In the genomic region with DNA sequence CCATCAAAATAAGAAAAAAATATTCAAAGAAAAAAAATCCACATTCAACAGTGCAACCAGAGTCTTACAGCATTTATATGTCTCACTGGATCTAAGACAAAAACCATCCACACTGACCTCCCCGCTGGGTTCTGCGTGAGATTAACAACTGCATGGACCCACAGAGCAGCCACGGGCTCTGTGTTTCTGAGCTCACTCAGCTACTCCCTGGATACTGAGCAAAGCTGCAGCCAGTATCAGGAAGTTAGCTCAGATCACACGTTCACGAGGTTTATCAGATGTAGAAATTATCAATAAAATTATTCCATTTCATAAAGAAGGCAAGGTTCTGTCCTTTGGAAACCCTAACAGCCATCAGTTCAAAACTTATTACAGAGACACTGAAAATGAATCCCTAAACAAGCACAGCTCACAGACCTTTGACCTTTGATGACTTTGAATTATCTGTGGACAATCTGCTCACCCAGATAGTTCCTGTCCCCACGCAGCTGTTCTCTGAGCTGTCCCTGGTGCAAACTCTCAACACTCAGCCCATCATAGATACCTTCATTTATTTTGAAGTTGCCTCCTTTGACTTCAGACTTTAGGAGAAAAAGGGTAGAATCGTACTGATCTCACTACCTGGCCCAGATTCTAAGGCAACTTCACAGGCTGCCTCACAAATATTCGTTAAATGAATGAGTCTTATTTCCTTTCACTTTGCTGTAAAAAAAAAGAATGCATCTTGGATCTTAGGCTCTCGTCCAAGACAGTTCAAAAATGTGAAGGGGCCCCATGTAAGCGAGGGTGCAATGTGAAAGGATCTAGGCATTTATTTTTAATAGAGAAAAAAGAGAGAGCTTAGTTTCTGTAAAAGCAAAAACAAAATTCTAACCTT, we compare ENCODE assay signal across 8 cellular contexts.
DNase-seq lines count a peak whose midpoint lies in the region; ATAC-seq and TF ChIP-seq lines count a peak whose summit lies in the region.

No MANE protein-coding gene starts in this region.

- no peak for TF ChIP-seq CTCF in activated CD8-positive, alpha-beta T cell treated with anti-CD3 and anti-CD28 coated beads for 36 hours (IDR thresholded peaks at IDR 0.05)

- DNase-seq in activated CD4-positive, alpha-beta T cell treated with anti-CD3 and anti-CD28 coated beads, Interleukin-2, amount 10 ng/mL, durations not matched to agents 24 days and 14 days, result peak; percentile 59
- DNase-seq in activated CD4-positive, alpha-beta T cell treated with anti-CD3 and anti-CD28 coated beads, Interleukin-2, amount 50 U/mL, for 4 hours, result no peak
- DNase-seq in activated CD8-positive, alpha-beta T cell treated with anti-CD3 and anti-CD28 coated beads for 36 hours, result no peak
- DNase-seq in left lobe of liver (ENCODE audit: low spot score) (no peak), GDM1 (lab: John Stamatoyannopoulos, UW) (no peak)
- DNase-seq in stimulated activated naive CD8-positive, alpha-beta T cell treated with anti-CD3 and anti-CD28 coated beads, Interleukin-15, amount 100 ng/mL, for 72 hours, result no peak

- H3K27me3 Mint-ChIP-seq in activated CD4-positive, alpha-beta T cell treated with anti-CD3 and anti-CD28 coated beads, Interleukin-2, amount 10 ng/mL, durations not matched to agents 24 days and 14 days, result no peaks in the 10 kb centered on the region
- H3K27me3 Mint-ChIP-seq in activated CD8-positive, alpha-beta T cell treated with anti-CD3 and anti-CD28 coated beads for 36 hours, result no peaks in the 10 kb centered on the region
- H3K27me3 Mint-ChIP-seq in stimulated activated naive CD8-positive, alpha-beta T cell treated with anti-CD3 and anti-CD28 coated beads, Interleukin-15, amount 100 ng/mL, for 72 hours, result no peaks in the 10 kb centered on the region

- H3K4me3 Mint-ChIP-seq in activated CD4-positive, alpha-beta T cell treated with anti-CD3 and anti-CD28 coated beads, Interleukin-2, amount 10 ng/mL, durations not matched to agents 24 days and 14 days, result peak overlapping the region; percentile 61
- peak overlapping the region; percentile 52 for H3K4me3 Mint-ChIP-seq in activated CD8-positive, alpha-beta T cell treated with anti-CD3 and anti-CD28 coated beads for 36 hours
- H3K4me3 Mint-ChIP-seq in stimulated activated naive CD8-positive, alpha-beta T cell treated with anti-CD3 and anti-CD28 coated beads, Interleukin-15, amount 100 ng/mL, for 72 hours, result peak overlapping the region; percentile 79 to 82

- intact Hi-C loops in activated CD4-positive, alpha-beta T cell treated with anti-CD3 and anti-CD28 coated beads, Interleukin-2, amount 10 ng/mL, durations not matched to agents 24 days and 14 days (cut with micrococcal nuclease), result no loop called here
- intact Hi-C loops in activated CD8-positive, alpha-beta T cell treated with anti-CD3 and anti-CD28 coated beads for 36 hours (cut with micrococcal nuclease), result no loop called here

- ATAC-seq in activated CD8-positive, alpha-beta T cell treated with anti-CD3 and anti-CD28 coated beads for 36 hours, result peak; percentile 58
- ATAC-seq in left lobe of liver (peak; percentile 89), GM18519 (IDR thresholded peaks at IDR 0.05; ENCODE audit: low FRiP score, unreplicated experiment) (no peak), GM18502 (IDR thresholded peaks at IDR 0.05; ENCODE audit: poor library complexity, unreplicated experiment) (no peak)
- ATAC-seq in stimulated activated naive CD8-positive, alpha-beta T cell treated with anti-CD3 and anti-CD28 coated beads, Interleukin-15, amount 100 ng/mL, for 72 hours, result peak; percentile 56

- POLR2A ChIA-PET in activated CD8-positive, alpha-beta T cell treated with anti-CD3 and anti-CD28 coated beads for 36 hours (lab: Charles Lee), result no interaction called here

- CTCF ChIA-PET in activated CD8-positive, alpha-beta T cell treated with anti-CD3 and anti-CD28 coated beads for 36 hours (lab: Charles Lee), result interaction anchor here (1.7 kb wide), 1 partner anchor 12 kb away, joined by 5 read pairs; no protein-coding TSS in a partner anchor

- H3K4me1 Mint-ChIP-seq in activated CD4-positive, alpha-beta T cell treated with anti-CD3 and anti-CD28 coated beads, Interleukin-2, amount 10 ng/mL, durations not matched to agents 24 days and 14 days, result peaks cover 20% of the 10 kb centered on the region
- H3K4me1 Mint-ChIP-seq in activated CD8-positive, alpha-beta T cell treated with anti-CD3 and anti-CD28 coated beads for 36 hours (ENCODE audit: low read depth), result peaks cover 28% of the 10 kb centered on the region
- peaks cover 35% of the 10 kb centered on the region for H3K4me1 Mint-ChIP-seq in stimulated activated naive CD8-positive, alpha-beta T cell treated with anti-CD3 and anti-CD28 coated beads, Interleukin-15, amount 100 ng/mL, for 72 hours

- H3K9me3 Mint-ChIP-seq in activated CD4-positive, alpha-beta T cell treated with anti-CD3 and anti-CD28 coated beads, Interleukin-2, amount 10 ng/mL, durations not matched to agents 24 days and 14 days, result peaks cover 9% of the 10 kb centered on the region
- H3K9me3 Mint-ChIP-seq in activated CD8-positive, alpha-beta T cell treated with anti-CD3 and anti-CD28 coated beads for 36 hours, result no peaks in the 10 kb centered on the region
- no peaks in the 10 kb centered on the region for H3K9me3 Mint-ChIP-seq in stimulated activated naive CD8-positive, alpha-beta T cell treated with anti-CD3 and anti-CD28 coated beads, Interleukin-15, amount 100 ng/mL, for 72 hours

- H3K27ac Mint-ChIP-seq in activated CD4-positive, alpha-beta T cell treated with anti-CD3 and anti-CD28 coated beads, Interleukin-2, amount 10 ng/mL, durations not matched to agents 24 days and 14 days, result peak overlapping the region; percentile 4
- H3K27ac Mint-ChIP-seq in activated CD8-positive, alpha-beta T cell treated with anti-CD3 and anti-CD28 coated beads for 36 hours, result peak overlapping the region; percentile 58
- H3K27ac Mint-ChIP-seq in stimulated activated naive CD8-positive, alpha-beta T cell treated with anti-CD3 and anti-CD28 coated beads, Interleukin-15, amount 100 ng/mL, for 72 hours, result peak overlapping the region; percentile 82 to 86

- H3K36me3 Mint-ChIP-seq in activated CD4-positive, alpha-beta T cell treated with anti-CD3 and anti-CD28 coated beads, Interleukin-2, amount 10 ng/mL, durations not matched to agents 24 days and 14 days (ENCODE audit: low read depth), result peaks cover 7% of the 10 kb centered on the region
- H3K36me3 Mint-ChIP-seq in activated CD8-positive, alpha-beta T cell treated with anti-CD3 and anti-CD28 coated beads for 36 hours (ENCODE audit: low read depth), result peaks cover 7% of the 10 kb centered on the region

Comparison
In these comparisons a context has a peak if more than half of its experiments do, and no peak if none do; other contexts are left out.
1. H3K27ac Mint-ChIP-seq: peak in every context shown above with its lines; median percentile 84 in stimulated activated naive CD8-positive, alpha-beta T cell treated with anti-CD3 and anti-CD28 coated beads, Interleukin-15, amount 100 ng/mL, for 72 hours; 58 in activated CD8-positive, alpha-beta T cell treated with anti-CD3 and anti-CD28 coated beads for 36 hours; 4 in activated CD4-positive, alpha-beta T cell treated with anti-CD3 and anti-CD28 coated beads, Interleukin-2, amount 10 ng/mL, durations not matched to agents 24 days and 14 days.
2. ATAC-seq: peak in activated CD8-positive, alpha-beta T cell treated with anti-CD3 and anti-CD28 coated beads for 36 hours (single experiment), left lobe of liver (single experiment) and stimulated activated naive CD8-positive, alpha-beta T cell treated with anti-CD3 and anti-CD28 coated beads, Interleukin-15, amount 100 ng/mL, for 72 hours (single experiment); none in GM18519 (single experiment) and GM18502 (single experiment).
3. Peak in every context shown above with its lines, with median percentiles within 50 percentile points of each other: H3K4me3 Mint-ChIP-seq.